Comparison of ENCODE assay signal across 18 cellular contexts in genomic region chr10:63366933-63367332, GRCh38.
DNase-seq lines count a peak whose midpoint lies in the region; ATAC-seq and TF ChIP-seq lines count a peak whose summit lies in the region.
"Had no signal": no experiment of that assay in that cellular context is flagged by ENCODE, and none has a peak within 500 bp of the region (broad histone marks: within the 10 kb centered on the region; RNA-seq: fewer than 3 reads in every experiment).

No MANE protein-coding gene starts in this region.

- H3K27me3 ChIP-seq in ACC112 (ENCODE audit: insufficient read depth, low read length), result no peaks in the 10 kb centered on the region
- no peaks in the 10 kb centered on the region for H3K27me3 ChIP-seq in GM23338 (ENCODE audit: insufficient read depth)

- H3K79me2 ChIP-seq in ACC112 (ENCODE audit: control insufficient read depth, insufficient read depth, low read length, unreplicated experiment), result peaks cover 31% of the 10 kb centered on the region
- H3K79me2 ChIP-seq in GM23338 (replicated peaks; ENCODE audit: insufficient read depth), result peaks cover 22% of the 10 kb centered on the region

- ATAC-seq in GM23338 (no peak), left lobe of liver (peak; percentile 74)
- ATAC-seq: A549 had no signal

- H3K36me3 ChIP-seq in ACC112 (ENCODE audit: insufficient read depth, low read length) (no peaks in the 10 kb centered on the region), GM23338 (ENCODE audit: insufficient read depth) (no peaks in the 10 kb centered on the region)
- H3K36me3 ChIP-seq: HAP-1 had no signal

- H2AFZ ChIP-seq in ACC112 (ENCODE audit: low read length, unreplicated experiment) (no peak overlapping the region), GM23338 (no peak overlapping the region)

- H3K4me3 Mint-ChIP-seq in GM23338, result no peak overlapping the region
- H3K4me3 Mint-ChIP-seq: CD4-positive, alpha-beta memory T cell; HFFc6 had no signal

- H4K20me1 ChIP-seq in GM23338 (replicated peaks; ENCODE audit: insufficient read depth), result no peaks in the 10 kb centered on the region

- H3K9me3 Mint-ChIP-seq in GM23338, result no peaks in the 10 kb centered on the region
- H3K9me3 Mint-ChIP-seq: CD4-positive, alpha-beta memory T cell; HFFc6 had no signal

- DNase-seq in GM23338 (ENCODE audit: low spot score), result no peak
- no peak for DNase-seq in left lobe of liver (ENCODE audit: low spot score)
- no peak for DNase-seq in NCI-H2029 treated with DMSO at 0.1 percent for 48 hours (lab: John Stamatoyannopoulos, UW)
- DNase-seq in NCI-H524 treated with DMSO at 0.1 percent for 48 hours (lab: John Stamatoyannopoulos, UW), result no peak
- DNase-seq in activated T-cell treated with anti-CD3 and anti-CD28 coated beads for 4 hours, result no peak
- DNase-seq: 8988T; C1 segment of cervical spinal cord; Calu3; CD4-positive, alpha-beta memory T cell; COR-L47; DMS53; DMS79 treated with DMSO at 0.1 percent for 48 hours; GF-D8; GOT3; HFFc6 had no signal

- 0 out of 2 replicates have a peak overlapping the region, but pooled peaks have one; percentile 2 for H3K27ac ChIP-seq in ACC112 (ENCODE audit: low read depth, low read length)
- H3K27ac ChIP-seq in GM23338 (ENCODE audit: low read depth), result 0 out of 2 replicates have a peak overlapping the region, but pooled peaks have one; percentile 15
- H3K27ac ChIP-seq: A549 had no signal

- no peaks in the 10 kb centered on the region for H3F3A ChIP-seq in GM23338 (replicated peaks; ENCODE audit: low read depth)

- H3K4me1 ChIP-seq in ACC112 (ENCODE audit: control insufficient read depth, insufficient read depth, low read length, unreplicated experiment) (peaks cover 9% of the 10 kb centered on the region), GM23338 (ENCODE audit: insufficient read depth) (no peaks in the 10 kb centered on the region; the same call in 1 of the 2 replicates)
- H3K4me1 ChIP-seq: HAP-1 had no signal

- no peak overlapping the region for H3K27ac Mint-ChIP-seq in GM23338
- H3K27ac Mint-ChIP-seq: CD4-positive, alpha-beta memory T cell; HFFc6 had no signal

- no peaks in the 10 kb centered on the region for H3K9me2 ChIP-seq in GM23338 (ENCODE audit: insufficient read depth)

- no peak for TF ChIP-seq CTCF in GM23338 (conservative IDR thresholded peaks at IDR 0.05; ENCODE audit: low read depth in 2 of 2)

- no peaks in the 10 kb centered on the region for H3K27me3 Mint-ChIP-seq in GM23338 (ENCODE audit: insufficient read depth, low read depth, poor library complexity)
- H3K27me3 Mint-ChIP-seq: CD4-positive, alpha-beta memory T cell had no signal

- peaks cover 4% of the 10 kb centered on the region; the same call in 2 of the 3 replicates for H3K4me1 Mint-ChIP-seq in GM23338

- no peaks in the 10 kb centered on the region; the same call in 2 of the 3 replicates for H3K36me3 Mint-ChIP-seq in GM23338 (ENCODE audit: low read depth)

- H3K4me3 ChIP-seq in ACC112 (ENCODE audit: low read depth, low read length) (no peak overlapping the region), GM23338 (no peak overlapping the region)
- H3K4me3 ChIP-seq: A549, HAP-1 had no signal

- H3K4me2 ChIP-seq in GM23338, result no peak overlapping the region
- H3K4me2 ChIP-seq: A549 had no signal

TF ChIP-seq in GM23338, 12 proteins besides CTCF, POLR2A, EP300 and RAD21 (continues in another document):
- TF ChIP-seq STAT1 (IDR thresholded peaks at IDR 0.05; ENCODE audit: unreplicated experiment) (no peak), REST (IDR thresholded peaks at IDR 0.05; ENCODE audit: unreplicated experiment) (no peak), POLR2AphosphoS5 (IDR thresholded peaks at IDR 0.05; ENCODE audit: low read depth) (no peak), ZNF462 (CRISPR knock-in tag; IDR thresholded peaks at IDR 0.05) (no peak), ZNF331 (CRISPR knock-in tag; IDR thresholded peaks at IDR 0.05; ENCODE audit: low read depth) (no peak), EZH2phosphoT487 (IDR thresholded peaks at IDR 0.05; ENCODE audit: unreplicated experiment) (no peak), EZH2 (IDR thresholded peaks at IDR 0.05; ENCODE audit: low read depth, unreplicated experiment) (no peak)
